Comparison of ENCODE assay signal across 1 cellular context in the genomic region with DNA sequence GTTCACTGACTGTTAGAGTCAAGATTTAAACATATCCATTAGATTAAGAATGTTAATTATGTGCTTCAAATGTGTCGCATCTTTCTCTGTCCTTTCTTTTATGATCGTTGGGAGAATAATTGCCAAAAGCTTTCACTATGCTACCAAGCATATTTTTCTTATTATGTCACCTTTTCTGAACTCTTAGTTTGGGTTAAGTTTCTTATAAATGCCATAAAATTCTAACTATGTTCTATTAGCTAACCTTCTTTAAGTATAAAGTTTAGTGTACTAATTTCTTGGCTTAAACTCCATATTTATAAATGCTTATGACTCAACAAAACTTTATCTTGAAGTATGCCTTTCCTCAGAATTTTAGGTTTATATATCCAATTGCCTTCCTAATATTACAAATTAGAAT.
TF ChIP-seq lines count a peak whose summit lies in the region.

No MANE protein-coding gene starts in this region.

TF ChIP-seq in IMR-90, 13 proteins besides CTCF, POLR2A, EP300 and RAD21 (continued from another document):
- TF ChIP-seq, protein P1, sequence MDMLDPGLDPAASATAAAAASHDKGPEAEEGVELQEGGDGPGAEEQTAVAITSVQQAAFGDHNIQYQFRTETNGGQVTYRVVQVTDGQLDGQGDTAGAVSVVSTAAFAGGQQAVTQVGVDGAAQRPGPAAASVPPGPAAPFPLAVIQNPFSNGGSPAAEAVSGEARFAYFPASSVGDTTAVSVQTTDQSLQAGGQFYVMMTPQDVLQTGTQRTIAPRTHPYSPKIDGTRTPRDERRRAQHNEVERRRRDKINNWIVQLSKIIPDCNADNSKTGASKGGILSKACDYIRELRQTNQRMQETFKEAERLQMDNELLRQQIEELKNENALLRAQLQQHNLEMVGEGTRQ (IDR thresholded peaks at IDR 0.05; ENCODE audit: low read depth, low read length), result no peak
- TF ChIP-seq MAZ (IDR thresholded peaks at IDR 0.05; ENCODE audit: borderline replicate concordance, low read depth, low read length), result no peak
